In genomic region chr7:119838444-119838843, GRCh38 we compare ENCODE assay signal across 5 cellular contexts.
"Had no signal": no experiment of that assay in that cellular context is flagged by ENCODE, and none has a peak within 500 bp of the region (broad histone marks: within the 10 kb centered on the region; RNA-seq: fewer than 3 reads in every experiment).

No MANE protein-coding gene starts in this region.

- FAIRE-seq: HTR-8/SVneo had no signal

- H3K4me2 ChIP-seq: KMS-11 had no signal

- H3K9ac ChIP-seq: KMS-11 had no signal

- DNase-seq: KBM-7, KG1 had no signal

- H3K27ac ChIP-seq: HL-60, KMS-11 had no signal
